ENCODE assay signal across 7 cellular contexts in the genomic region with DNA sequence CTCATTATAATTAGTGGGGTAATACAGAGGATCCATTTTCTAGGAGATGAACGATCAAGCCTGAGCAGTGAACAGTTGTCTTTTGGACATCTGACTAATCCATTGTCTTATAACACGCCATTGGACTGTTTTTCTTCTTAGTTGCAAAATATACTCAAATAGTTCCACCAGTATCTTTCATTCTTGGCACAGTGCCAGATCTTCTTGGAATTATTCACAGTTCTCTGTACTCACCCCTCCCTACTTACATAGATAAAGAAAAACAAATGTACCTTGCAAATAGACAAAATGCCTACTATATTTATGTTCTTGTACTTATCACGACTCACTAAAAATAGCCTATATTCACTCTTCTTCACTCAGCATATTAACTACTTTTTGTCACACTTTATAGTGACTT. TPM values are rescaled to one million over a fixed set of nuclear protein-coding genes. Genes with fewer than 3 reads are reported as not detected.
DNase-seq lines count a peak whose midpoint lies in the region; ATAC-seq, FAIRE-seq and TF ChIP-seq lines count a peak whose summit lies in the region.
"Had no signal": no experiment of that assay in that cellular context is flagged by ENCODE, and none has a peak within 500 bp of the region (broad histone marks: within the 10 kb centered on the region; RNA-seq: fewer than 3 reads in every experiment).

No MANE protein-coding gene starts in this region.

- peak overlapping the region; percentile 3 for H3K4me3 Mint-ChIP-seq in natural killer cell treated with Interleukin-12 subunit alpha and Interleukin-12 subunit beta and Interleukin-15 and Interleukin-18, amount 100 ng/mL, for 72 hours
- no peak overlapping the region for H3K4me3 Mint-ChIP-seq in natural killer cell
- H3K4me3 Mint-ChIP-seq: activated naive CD4-positive, alpha-beta T cell treated with anti-CD3 and anti-CD28 coated beads for 36 hours had no signal

- no peaks in the 10 kb centered on the region for H3K27me3 ChIP-seq in upper lobe of left lung

- H3K4me3 ChIP-seq in upper lobe of left lung = no peak overlapping the region

- WGBS in upper lobe of left lung, 2 donors = 29 to 45% methylated on average over 3 of the region's 3 CpGs

- H3K4me1 ChIP-seq in upper lobe of left lung = peaks cover 16 to 39% (median 22%) of the 10 kb centered on the region in 4 donors

- H3K9me3 ChIP-seq in upper lobe of left lung = no peaks in the 10 kb centered on the region

- no peak for FAIRE-seq in GM12892 (lab: Jason Lieb, UNC)

- H3K36me3 ChIP-seq in upper lobe of left lung = no peaks in the 10 kb centered on the region

- TF ChIP-seq CTCF in natural killer cell (IDR thresholded peaks at IDR 0.05) (no peak), upper lobe of left lung (IDR thresholded peaks at IDR 0.05) (no peak)

- no peak for DNase-seq in natural killer cell treated with Interleukin-12 subunit alpha and Interleukin-12 subunit beta and Interleukin-15 and Interleukin-18, amount 100 ng/mL, for 72 hours (ENCODE audit: low spot score)
- DNase-seq in natural killer cell (no peak), epidermal melanocyte (ENCODE audit: insufficient read length, low spot score) (peak; percentile 37), upper lobe of left lung (no peak), GM12892 (ENCODE audit: insufficient read length) (no peak)
- DNase-seq: activated naive CD4-positive, alpha-beta T cell treated with anti-CD3 and anti-CD28 coated beads for 36 hours had no signal

- no peak for ATAC-seq in natural killer cell treated with Interleukin-12 subunit alpha and Interleukin-12 subunit beta and Interleukin-15 and Interleukin-18, amount 100 ng/mL, for 72 hours
- no peak for ATAC-seq in natural killer cell
- ATAC-seq in upper lobe of left lung (ENCODE audit: low FRiP score in 2 of 2) = peak in 1 of 2 donors; percentile 9
- ATAC-seq in GM18858 (IDR thresholded peaks at IDR 0.05; ENCODE audit: unreplicated experiment) = no peak

- no peak for TF ChIP-seq EP300 in upper lobe of left lung (IDR thresholded peaks at IDR 0.05)

- peak overlapping the region in 1 of 2 donors; percentile 24 for H3K27ac Mint-ChIP-seq in natural killer cell treated with Interleukin-12 subunit alpha and Interleukin-12 subunit beta and Interleukin-15 and Interleukin-18, amount 100 ng/mL, for 72 hours
- H3K27ac Mint-ChIP-seq in natural killer cell = no peak overlapping the region

- peaks cover 11 to 18% of the 10 kb centered on the region in 2 donors for H3K4me1 Mint-ChIP-seq in natural killer cell treated with Interleukin-12 subunit alpha and Interleukin-12 subunit beta and Interleukin-15 and Interleukin-18, amount 100 ng/mL, for 72 hours (ENCODE audit: low read depth in 2 of 2)
- peaks cover 0 to 12% of the 10 kb centered on the region in 2 donors for H3K4me1 Mint-ChIP-seq in natural killer cell

- intact Hi-C loops in natural killer cell (cut with micrococcal nuclease) = no loop called here

- H3K27me3 Mint-ChIP-seq in natural killer cell treated with Interleukin-12 subunit alpha and Interleukin-12 subunit beta and Interleukin-15 and Interleukin-18, amount 100 ng/mL, for 72 hours = no peaks in the 10 kb centered on the region
- no peaks in the 10 kb centered on the region for H3K27me3 Mint-ChIP-seq in natural killer cell (ENCODE audit: low read depth in 2 of 2)

- TF ChIP-seq POLR2A in upper lobe of left lung (IDR thresholded peaks at IDR 0.05) (no peak), GM12892 (IDR thresholded peaks at IDR 0.05; ENCODE audit: low read depth, low read length) (no peak)

- H3K36me3 Mint-ChIP-seq in natural killer cell treated with Interleukin-12 subunit alpha and Interleukin-12 subunit beta and Interleukin-15 and Interleukin-18, amount 100 ng/mL, for 72 hours = no peaks in the 10 kb centered on the region
- H3K36me3 Mint-ChIP-seq in natural killer cell = no peaks in the 10 kb centered on the region

- no peaks in the 10 kb centered on the region for H3K9me3 Mint-ChIP-seq in natural killer cell treated with Interleukin-12 subunit alpha and Interleukin-12 subunit beta and Interleukin-15 and Interleukin-18, amount 100 ng/mL, for 72 hours
- no peaks in the 10 kb centered on the region for H3K9me3 Mint-ChIP-seq in natural killer cell
- H3K9me3 Mint-ChIP-seq: activated naive CD4-positive, alpha-beta T cell treated with anti-CD3 and anti-CD28 coated beads for 36 hours had no signal

- H3K27ac ChIP-seq in upper lobe of left lung = peak overlapping the region in 3 of 4 donors; percentile 10 to 58 (median 34)

RNA-seq across cellular contexts. Expression of a gene that starts 3.8 kb away (rescaled TPM):
- 10 to 100 TPM in 1 of 2 donors, 1 to 10 TPM in 1; 5.3 to 10.9 TPM for total RNA-seq in natural killer cell treated with Interleukin-12 subunit alpha and Interleukin-12 subunit beta and Interleukin-15 and Interleukin-18, amount 100 ng/mL, for 72 hours
- 1 to 10 TPM in 2 of 3 donors, under 1 TPM in 1; 0.75 to 1.5 (median 1.1) TPM for total RNA-seq in natural killer cell
- 1 to 10 TPM; 1.1 to 4.2 (median 3.1) TPM for total RNA-seq in upper lobe of left lung
- 5.4 TPM for polyA plus RNA-seq in GM12892 (2012; ENCODE audit: missing spikeins)

RNA-seq across cellular contexts. Expression of a gene that starts 4.0 kb away (rescaled TPM):
- 10 to 100 TPM; 61.7 to 65.3 TPM for total RNA-seq in natural killer cell treated with Interleukin-12 subunit alpha and Interleukin-12 subunit beta and Interleukin-15 and Interleukin-18, amount 100 ng/mL, for 72 hours
- total RNA-seq in natural killer cell = 100 to 1,000 TPM; 106 to 141 (median 116) TPM
- 100 to 1,000 TPM in 1 of 6 donors, 10 to 100 TPM in 5; 43.9 to 136 (median 66.4) TPM for total RNA-seq in upper lobe of left lung
- polyA plus RNA-seq in GM12892 (2012; ENCODE audit: missing spikeins) = 21.5 TPM

RNA-seq across cellular contexts. Expression of a gene that starts 16.9 kb away (rescaled TPM):
- total RNA-seq in natural killer cell treated with Interleukin-12 subunit alpha and Interleukin-12 subunit beta and Interleukin-15 and Interleukin-18, amount 100 ng/mL, for 72 hours = 10 to 100 TPM; 33.2 to 50.7 TPM
- total RNA-seq in natural killer cell = 100 to 1,000 TPM in 2 of 3 donors, 10 to 100 TPM in 1; 97.1 to 106 (median 100) TPM
- total RNA-seq in upper lobe of left lung = 10 to 100 TPM; 34.9 to 88.0 (median 52.6) TPM
- 28.7 TPM for polyA plus RNA-seq in GM12892 (2012; ENCODE audit: missing spikeins)

RNA-seq across cellular contexts. Expression of a gene that starts 26.9 kb away (rescaled TPM):
- under 1 TPM in 1 of 2 donors, not detected in 1; 0.11 TPM for total RNA-seq in natural killer cell treated with Interleukin-12 subunit alpha and Interleukin-12 subunit beta and Interleukin-15 and Interleukin-18, amount 100 ng/mL, for 72 hours
- total RNA-seq in natural killer cell (under 1 TPM; 0.23 to 0.53 (median 0.42) TPM), upper lobe of left lung (10 to 100 TPM in 5 of 6 donors, 1 to 10 TPM in 1; 5.5 to 18.7 (median 14.4) TPM)
- not detected for polyA plus RNA-seq in GM12892 (2012; ENCODE audit: missing spikeins)

RNA-seq across cellular contexts. Expression of a gene that starts 57.7 kb away (rescaled TPM):
- total RNA-seq in natural killer cell treated with Interleukin-12 subunit alpha and Interleukin-12 subunit beta and Interleukin-15 and Interleukin-18, amount 100 ng/mL, for 72 hours = not detected
- not detected for total RNA-seq in natural killer cell
- 10 to 100 TPM in 5 of 6 donors, 1 to 10 TPM in 1; 8.5 to 98.5 (median 42.1) TPM for total RNA-seq in upper lobe of left lung
- 1.8 TPM for polyA plus RNA-seq in GM12892 (2012; ENCODE audit: missing spikeins)
